Comparison of ENCODE assay signal across 19 cellular contexts in genomic region chr14:100670017-100670974, GRCh38. TPM values are rescaled to one million over a fixed set of nuclear protein-coding genes. Genes with fewer than 3 reads are reported as not detected.
DNase-seq lines count a peak whose midpoint lies in the region; ATAC-seq, FAIRE-seq and TF ChIP-seq lines count a peak whose summit lies in the region.
"Had no signal": no experiment of that assay in that cellular context is flagged by ENCODE, and none has a peak within 500 bp of the region (broad histone marks: within the 10 kb centered on the region; RNA-seq: fewer than 3 reads in every experiment).

No MANE protein-coding gene starts in this region.

- H2BK15ac ChIP-seq in neuronal stem cell (ENCODE audit: low read length) = no peak overlapping the region

- H3K27ac Mint-ChIP-seq in activated CD8-positive, alpha-beta memory T cell treated with anti-CD3 and anti-CD28 coated beads, Interleukin-2, amount 10 ng/mL, durations not matched to agents 7 days and 5 days = no peak overlapping the region
- H3K27ac Mint-ChIP-seq: activated naive CD8-positive, alpha-beta T cell treated with anti-CD3 and anti-CD28 coated beads for 36 hours had no signal

- H3K14ac ChIP-seq in neuronal stem cell (ENCODE audit: low read length) = no peak overlapping the region

- H3K27me3 Mint-ChIP-seq in activated CD8-positive, alpha-beta memory T cell treated with anti-CD3 and anti-CD28 coated beads, Interleukin-2, amount 10 ng/mL, durations not matched to agents 7 days and 5 days = peaks cover 46% of the 10 kb centered on the region

- H4K91ac ChIP-seq in neuronal stem cell (ENCODE audit: low read depth, low read length, poor library complexity) = no peak overlapping the region

- H3K18ac ChIP-seq in neuronal stem cell (ENCODE audit: low read length) = peak overlapping the region; percentile 20

- no peaks in the 10 kb centered on the region for H3K4me1 Mint-ChIP-seq in activated CD8-positive, alpha-beta memory T cell treated with anti-CD3 and anti-CD28 coated beads, Interleukin-2, amount 10 ng/mL, durations not matched to agents 7 days and 5 days

- no peak overlapping the region for H4K8ac ChIP-seq in neuronal stem cell (ENCODE audit: low read depth, low read length)

- TF ChIP-seq POLR2A in K562 (conservative IDR thresholded peaks at IDR 0.05) = no peak

- H3K36me3 ChIP-seq in K562 (ENCODE audit: control insufficient read depth, insufficient read depth, low read length) = no peaks in the 10 kb centered on the region
- H3K36me3 ChIP-seq in neuronal stem cell (replicated peaks in 1 of 2; ENCODE audit: control insufficient read depth in 2 of 2, insufficient read depth in 2 of 2, low read length in 2 of 2) = no peaks in the 10 kb centered on the region
- H3K36me3 ChIP-seq: BLaER1 treated with 17β-estradiol and CSF1 and Interleukin-3, amounts not matched to agents 10 nM and 100 nM; pancreas; vagina had no signal

- no peak for TF ChIP-seq CTCF in K562 (IDR thresholded peaks at IDR 0.05 in 2 of 3, conservative IDR thresholded peaks at IDR 0.05 in 1 of 3; ENCODE audit: insufficient read depth in 2 of 3, low read depth in 1 of 3, low read length in 3 of 3)

- peak; percentile 71 for DNase-seq in NCI-H2107 treated with DMSO at 0.1 percent for 48 hours (lab: John Stamatoyannopoulos, UW; ENCODE audit: unreplicated experiment)
- DNase-seq in NCI-H2107 (lab: John Stamatoyannopoulos, UW) = no peak
- peak; percentile 25 for DNase-seq in NCI-H146 treated with DMSO at 0.1 percent for 48 hours (lab: John Stamatoyannopoulos, UW; ENCODE audit: unreplicated experiment)
- no peak for DNase-seq in K562 (ENCODE audit: extremely low read depth in 1 of 4, low spot score in 3 of 4)
- DNase-seq in neuronal stem cell (ENCODE audit: low spot score) = no peak
- DNase-seq in GM19239 (ENCODE audit: insufficient read length, low spot score) = no peak
- DNase-seq in activated CD8-positive, alpha-beta memory T cell treated with anti-CD3 and anti-CD28 coated beads, Interleukin-2, amount 10 ng/mL, durations not matched to agents 7 days and 5 days = no peak
- no peak for DNase-seq in left lobe of liver (ENCODE audit: low spot score)
- DNase-seq: activated naive CD8-positive, alpha-beta T cell treated with anti-CD3 and anti-CD28 coated beads for 36 hours; NCI-H510A treated with DMSO at 0.1 percent for 48 hours had no signal

- peak overlapping the region; percentile 45 for H2AK5ac ChIP-seq in neuronal stem cell (ENCODE audit: low read depth, low read length)

- CTCF ChIA-PET in K562 (lab: Yijun Ruan, JAX; ENCODE audit: low intra/inter-chr PET ratio) = no interaction called here
- CTCF ChIA-PET in activated CD8-positive, alpha-beta memory T cell treated with anti-CD3 and anti-CD28 coated beads, Interleukin-2, amount 10 ng/mL, durations not matched to agents 7 days and 5 days (lab: Charles Lee) = interaction anchor here (4.0 kb wide), 1 partner anchor 7 kb away, joined by 14 read pairs; no protein-coding TSS in a partner anchor

- H3K4me2 ChIP-seq in K562 (ENCODE audit: insufficient read depth, low read length) = peak overlapping the region; percentile 72; the same call in 1 of the 2 replicates
- no peak overlapping the region for H3K4me2 ChIP-seq in neuronal stem cell (ENCODE audit: insufficient read depth, low read length, poor library complexity, severe bottlenecking)
- H3K4me2 ChIP-seq: BLaER1 treated with 17β-estradiol and CSF1 and Interleukin-3, amounts not matched to agents 10 nM and 100 nM had no signal

- no peaks in the 10 kb centered on the region for H3K36me3 Mint-ChIP-seq in activated CD8-positive, alpha-beta memory T cell treated with anti-CD3 and anti-CD28 coated beads, Interleukin-2, amount 10 ng/mL, durations not matched to agents 7 days and 5 days
- H3K36me3 Mint-ChIP-seq: activated naive CD8-positive, alpha-beta T cell treated with anti-CD3 and anti-CD28 coated beads for 36 hours had no signal

- H2BK5ac ChIP-seq in neuronal stem cell (ENCODE audit: low read length) = no peak overlapping the region

- H2BK12ac ChIP-seq in neuronal stem cell (ENCODE audit: low read length) = no peak overlapping the region

- H3K4me3 ChIP-seq in K562 (no peak overlapping the region), neuronal stem cell (ENCODE audit: low read length in 2 of 2) (no peak overlapping the region)
- H3K4me3 ChIP-seq: BLaER1 treated with 17β-estradiol and CSF1 and Interleukin-3, amounts not matched to agents 10 nM and 100 nM; pancreas; vagina had no signal

- no peak for TF ChIP-seq EP300 in K562 (IDR thresholded peaks at IDR 0.05; ENCODE audit: low read length)

- H4K20me1 ChIP-seq in K562 (replicated peaks; ENCODE audit: control insufficient read depth, insufficient read depth, low read length) = no peaks in the 10 kb centered on the region

- ATAC-seq in K562 = no peak
- ATAC-seq in activated CD8-positive, alpha-beta memory T cell treated with anti-CD3 and anti-CD28 coated beads, Interleukin-2, amount 10 ng/mL, durations not matched to agents 7 days and 5 days = no peak
- ATAC-seq in left lobe of liver = no peak
- ATAC-seq: pancreas, sciatic nerve had no signal

- POLR2A ChIA-PET in K562 (lab: Yijun Ruan, JAX) = interaction anchor here (0.6 to 1.0 kb wide), 3 partner anchors 10 to 132 kb away, joined by 3 to 5 read pairs (median 3); no protein-coding TSS in a partner anchor

- in situ Hi-C loops in K562 (cut with MboI) = no loop called here

- H3K9ac ChIP-seq in K562 (ENCODE audit: insufficient read depth in 1 of 2, low read depth in 2 of 2, low read length in 2 of 2) (no peak overlapping the region), neuronal stem cell (ENCODE audit: low read depth, low read length, poor library complexity) (no peak overlapping the region)
- H3K9ac ChIP-seq: BLaER1 treated with 17β-estradiol and CSF1 and Interleukin-3, amounts not matched to agents 10 nM and 100 nM had no signal

- FAIRE-seq in K562 (lab: Jason Lieb, UNC) = no peak
- FAIRE-seq in GM19239 (lab: Jason Lieb, UNC) = no peak
- FAIRE-seq: A204.1, pancreas, TTC549 had no signal

- H3K9me3 ChIP-seq in K562 (replicated peaks; ENCODE audit: control insufficient read depth, insufficient read depth, low read depth, low read length) (no peaks in the 10 kb centered on the region), neuronal stem cell (replicated peaks in 1 of 2; ENCODE audit: control insufficient read depth in 2 of 2, insufficient read depth in 1 of 2, low read depth in 1 of 2, low read length in 2 of 2) (no peaks in the 10 kb centered on the region)
- H3K9me3 ChIP-seq: BLaER1 treated with 17β-estradiol and CSF1 and Interleukin-3, amounts not matched to agents 10 nM and 100 nM; pancreas; vagina had no signal

- no peaks in the 10 kb centered on the region for H3K79me2 ChIP-seq in K562 (ENCODE audit: control insufficient read depth, insufficient read depth, low read length)

- intact Hi-C loops in K562 (cut with micrococcal nuclease) = no loop called here

- no peak overlapping the region for H3K4ac ChIP-seq in neuronal stem cell (ENCODE audit: low read length)

- TF ChIP-seq RAD21 in K562 (CRISPR knock-in tag; conservative IDR thresholded peaks at IDR 0.05 in 1 of 2, IDR thresholded peaks at IDR 0.05 in 1 of 2) = no peak

- H3K9me3 Mint-ChIP-seq in activated CD8-positive, alpha-beta memory T cell treated with anti-CD3 and anti-CD28 coated beads, Interleukin-2, amount 10 ng/mL, durations not matched to agents 7 days and 5 days (ENCODE audit: low read depth) = no peaks in the 10 kb centered on the region
- H3K9me3 Mint-ChIP-seq: activated naive CD8-positive, alpha-beta T cell treated with anti-CD3 and anti-CD28 coated beads for 36 hours had no signal

- H2BK120ac ChIP-seq in neuronal stem cell (ENCODE audit: low read depth, low read length) = no peak overlapping the region

- no peak overlapping the region for H3K4me3 Mint-ChIP-seq in activated CD8-positive, alpha-beta memory T cell treated with anti-CD3 and anti-CD28 coated beads, Interleukin-2, amount 10 ng/mL, durations not matched to agents 7 days and 5 days
- H3K4me3 Mint-ChIP-seq: activated naive CD8-positive, alpha-beta T cell treated with anti-CD3 and anti-CD28 coated beads for 36 hours had no signal

- no peaks in the 10 kb centered on the region for H3K27me3 ChIP-seq in K562 (ENCODE audit: control insufficient read depth in 2 of 2, insufficient read depth in 2 of 2, low read length in 2 of 2)
- H3K27me3 ChIP-seq in neuronal stem cell (ENCODE audit: control insufficient read depth in 3 of 3, insufficient read depth in 3 of 3, low read depth in 1 of 3, low read length in 3 of 3) = peaks cover 0 to 46% (median 0%) of the 10 kb centered on the region in 3 experiments
- H3K27me3 ChIP-seq: vagina had no signal

- no peak overlapping the region for H3K27ac ChIP-seq in K562 (ENCODE audit: extremely low read depth, low read depth, low read length)
- no peak overlapping the region for H3K27ac ChIP-seq in neuronal stem cell (replicated peaks; ENCODE audit: low read length)
- H3K27ac ChIP-seq: BLaER1 treated with 17β-estradiol and CSF1 and Interleukin-3, amounts not matched to agents 10 nM and 100 nM; pancreas; vagina had no signal

- BruUV-seq in K562 (replicated peaks; lab: Mats Ljungman, UMichigan) = no TSS peak

- peaks cover 42 to 56% of the 10 kb centered on the region in 2 experiments for H3K4me1 ChIP-seq in K562 (replicated peaks in 1 of 2; ENCODE audit: control insufficient read depth in 2 of 2, insufficient read depth in 2 of 2, low read length in 2 of 2)
- H3K4me1 ChIP-seq in neuronal stem cell (ENCODE audit: control insufficient read depth in 2 of 2, insufficient read depth in 1 of 2, low read depth in 1 of 2, low read length in 2 of 2) = peaks cover 32 to 33% of the 10 kb centered on the region in 2 donors
- H3K4me1 ChIP-seq: vagina had no signal

- peak overlapping the region; percentile 84; the same call in 1 of the 2 replicates for H2AFZ ChIP-seq in K562 (ENCODE audit: low read depth, low read length)
- H2AFZ ChIP-seq in neuronal stem cell (ENCODE audit: low read length) = no peak overlapping the region

- WGBS in K562 (ENCODE audit: insufficient coverage, low coverage, missing lambda C conversion rate) = 64% methylated on average over 12 of the region's 16 CpGs
- WGBS in neuronal stem cell (ENCODE audit: extremely low coverage in 2 of 2, insufficient read length in 2 of 2, insufficient replicate concordance in 1 of 2), 2 donors = no CpG with 5 or more reads among the region's 16 CpGs

- no peaks in the 10 kb centered on the region for H3K79me1 ChIP-seq in neuronal stem cell (ENCODE audit: low read depth, low read length)

- H3K9me1 ChIP-seq in K562 (ENCODE audit: control insufficient read depth, insufficient read depth, low read length) = no peaks in the 10 kb centered on the region

- no peak overlapping the region for H3K23ac ChIP-seq in neuronal stem cell (ENCODE audit: low read depth, low read length, poor library complexity)

RNA-seq across cellular contexts. Expression of gene DLK1, which starts 56.4 kb away (rescaled TPM):
- 16.9 and 103 TPM in 2 replicates for total RNA-seq in K562 (2011; cell fraction: chromatin; rRNA removed; ENCODE audit: low replicate concordance)
- 80.7 and 188 TPM in 2 replicates for total RNA-seq in K562 (2011; cell fraction: nucleolus; rRNA removed)
- total RNA-seq in K562 (2011; cell fraction: nucleoplasm; rRNA removed) = 58.2 and 70.2 TPM in 2 replicates
- 11.8 and 12.5 TPM in 2 replicates for total RNA-seq in K562 (2014; rRNA removed)
- 3.9 and 5.6 TPM in 2 replicates for total RNA-seq in K562 (2014; rRNA removed; fragmentation: Illumina TruSeq; extraction: Trizol)
- total RNA-seq in K562 (2015; rRNA removed; fragmentation: Illumina TruSeq; extraction: Trizol) = 17.6 and 20.2 TPM in 2 replicates
- 44.2 and 48.3 TPM in 2 replicates for total RNA-seq in K562 (2021)
- 97.2 and 430 TPM in 2 replicates for polyA plus RNA-seq in K562 (2011; rRNA removed)
- polyA plus RNA-seq in K562 (2011; cell fraction: cytosol; rRNA removed) = 306 and 365 TPM in 2 replicates
- polyA plus RNA-seq in K562 (2011; cell fraction: nucleus; rRNA removed) = 296 and 371 TPM in 2 replicates
- polyA plus RNA-seq in K562 (2012) = 106 and 264 TPM in 2 replicates
- 15.3 and 36.5 TPM in 2 replicates for polyA plus RNA-seq in K562 (2014; fragmentation: Illumina TruSeq; extraction: Trizol)
- polyA plus RNA-seq in K562 (2014; fragmentation: Nextera tagmentation; extraction: Ambion mirVana) = 1 to 10 TPM; 4.4 to 4.7 TPM
- polyA plus RNA-seq in K562 (2014; rRNA removed) = 21.4 and 27.5 TPM in 2 replicates
- 35.4 and 85.9 TPM in 2 replicates for polyA minus RNA-seq in K562 (2011; rRNA and poly(A)+ RNA removed)
- 143 and 458 TPM in 2 replicates for polyA minus RNA-seq in K562 (2011; cell fraction: cytosol; rRNA and poly(A)+ RNA removed)
- polyA minus RNA-seq in K562 (2011; cell fraction: nucleus; rRNA and poly(A)+ RNA removed) = 44.6 and 117 TPM in 2 replicates
- 6,496 TPM for polyA plus RNA-seq in neuronal stem cell (2013, experiment 1 of 2)
- polyA plus RNA-seq in neuronal stem cell (2013, experiment 2 of 2) = 6,408 TPM
- total RNA-seq in activated CD8-positive, alpha-beta memory T cell treated with anti-CD3 and anti-CD28 coated beads, Interleukin-2, amount 10 ng/mL, durations not matched to agents 7 days and 5 days = not detected
- total RNA-seq in left lobe of liver = 1.3 TPM
- total RNA-seq: activated CD8-positive, alpha-beta memory T cell treated with anti-CD3 and anti-CD28 coated beads for 36 hours; activated naive CD8-positive, alpha-beta T cell treated with anti-CD3 and anti-CD28 coated beads for 36 hours; lung microvascular endothelial cell; myocyte had no signal

Comparison
In these comparisons a context has a peak if more than half of its experiments do, and no peak if none do; other contexts are left out.
1. DNase-seq: peak in NCI-H2107 treated with DMSO at 0.1 percent for 48 hours (single experiment) and NCI-H146 treated with DMSO at 0.1 percent for 48 hours (single experiment); none in NCI-H2107 (single experiment), K562 (0 of 4), neuronal stem cell (single experiment), GM19239 (single experiment), activated CD8-positive, alpha-beta memory T cell treated with anti-CD3 and anti-CD28 coated beads, Interleukin-2, amount 10 ng/mL, durations not matched to agents 7 days and 5 days (single experiment) and left lobe of liver (single experiment).